25 cellular contexts compared by ENCODE assay signal in genomic region chrX:2284601-2285000, GRCh38.
"Had no signal": no experiment of that assay in that cellular context is flagged by ENCODE, and none has a peak within 500 bp of the region (broad histone marks: within the 10 kb centered on the region; RNA-seq: fewer than 3 reads in every experiment).

No MANE protein-coding gene starts in this region.

- H3K9me3 ChIP-seq: pancreas, sigmoid colon, transverse colon had no signal

- H3K27ac ChIP-seq: coronary artery, pancreas, sigmoid colon, transverse colon, WERI-Rb-1 had no signal

- DNase-seq: activated CD4-positive, alpha-beta T cell treated with anti-CD3 and anti-CD28 coated beads, Interleukin-2, amount 10 ng/mL, durations not matched to agents 7 days and 5 days; activated CD4-positive, CD25-positive, alpha-beta regulatory T cell treated with anti-CD3 and anti-CD28 coated beads, Interleukin-2, amount 50 U/mL, for 72 hours; activated CD8-positive, alpha-beta memory T cell treated with anti-CD3 and anti-CD28 coated beads, Interleukin-2, amount 10 ng/mL, durations not matched to agents 7 days and 5 days; activated CD8-positive, alpha-beta T cell treated with anti-CD3 and anti-CD28 coated beads for 36 hours; activated effector memory CD4-positive, alpha-beta T cell treated with anti-CD3 and anti-CD28 coated beads, Interleukin-2, amount 50 U/mL, for 16 hours; activated naive CD4-positive, alpha-beta T cell treated with anti-CD3 and anti-CD28 coated beads, Interleukin-2, amount 50 U/mL, for 16 hours; activated naive CD8-positive, alpha-beta T cell treated with anti-CD3 and anti-CD28 coated beads, Interleukin-2, amount 50 U/mL, for 24 hours; activated T-cell treated with anti-CD3 and anti-CD28 coated beads for 4 hours; caudate nucleus; foreskin melanocyte; glutamatergic neuron; hypothalamus; natural killer cell; pancreas; sigmoid colon; stimulated activated CD4-positive, alpha-beta T cell treated with anti-CD3 and anti-CD28 coated beads, Interleukin-2, amount 100 ng/mL, for 48 hours; stimulated activated CD8-positive, alpha-beta memory T cell treated with anti-CD3 and anti-CD28 coated beads, Interleukin-4, amount 100 ng/mL, for 48 hours; stimulated activated naive B cell treated with anti-CD40 and anti-IgM and Interleukin-4, amounts not matched to agents 10 μg/mL and 1 μg/mL and 100 μg/mL, for 72 hours; T-cell; transverse colon; WERI-Rb-1 had no signal

- FAIRE-seq: islet of Langerhans, TTC549, urothelium cell line had no signal

- ATAC-seq: activated CD8-positive, alpha-beta memory T cell treated with anti-CD3 and anti-CD28 coated beads, Interleukin-2, amount 10 ng/mL, durations not matched to agents 7 days and 5 days; activated CD8-positive, alpha-beta T cell treated with anti-CD3 and anti-CD28 coated beads for 36 hours; activated naive CD8-positive, alpha-beta T cell treated with anti-CD3 and anti-CD28 coated beads, Interleukin-2, amount 50 U/mL, for 24 hours; natural killer cell; stimulated activated naive B cell treated with anti-CD40 and anti-IgM and Interleukin-4, amounts not matched to agents 10 μg/mL and 1 μg/mL and 100 μg/mL, for 72 hours; T-cell had no signal

- H3K4me3 ChIP-seq: coronary artery, pancreas, sigmoid colon, transverse colon had no signal

- H3K36me3 ChIP-seq: transverse colon had no signal

- H3K27me3 ChIP-seq: pancreas, sigmoid colon, transverse colon had no signal

- H3K4me1 ChIP-seq: pancreas, sigmoid colon, transverse colon had no signal
